ENCODE assay signal across 1 cellular context in the genomic region with DNA sequence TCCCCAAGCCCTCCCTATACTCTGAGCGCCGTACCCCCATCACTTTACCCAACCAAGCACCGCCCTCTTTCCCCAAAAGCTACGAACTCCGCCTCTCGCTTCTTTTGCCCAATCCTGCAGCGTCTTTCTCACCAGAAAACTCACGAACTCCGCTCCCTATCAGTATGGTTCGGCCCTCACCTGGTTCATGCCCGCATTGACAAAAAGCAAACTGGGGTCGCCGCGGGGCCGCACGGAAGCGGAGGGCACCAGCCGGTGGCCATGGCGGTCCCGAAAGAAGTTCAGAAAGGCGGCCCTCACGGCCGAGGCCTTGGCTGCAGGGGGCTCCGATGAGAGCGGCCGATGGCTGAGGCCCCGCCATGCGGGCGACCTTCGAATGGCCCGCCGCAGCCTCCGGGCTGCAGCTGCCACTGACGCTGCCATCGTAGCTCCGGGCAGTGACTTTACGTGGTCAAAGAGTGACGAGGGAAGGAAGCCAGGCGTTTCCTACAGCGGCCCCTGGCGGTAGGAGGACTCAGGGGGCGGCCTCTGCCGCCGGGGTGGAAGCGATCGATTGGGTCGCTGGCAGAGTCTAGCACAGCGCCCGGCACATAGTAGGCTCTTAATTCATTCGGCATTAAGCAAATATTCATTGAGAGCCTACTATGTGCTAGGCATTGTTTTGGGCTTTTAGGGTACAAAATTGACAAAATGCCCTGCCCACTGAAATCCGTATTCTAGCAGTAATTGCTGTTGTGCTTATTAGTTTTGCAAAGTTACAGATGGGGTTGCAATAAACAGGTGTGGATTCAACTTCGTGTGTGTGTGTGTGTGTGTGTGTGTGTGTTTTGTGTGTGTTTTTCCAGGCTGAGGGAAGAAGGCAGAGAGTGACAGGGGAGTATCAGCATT.
TF ChIP-seq lines count a peak whose summit lies in the region.

AARS2 (minus strand) TSS at position 447 of the 888 bp plus-strand sequence; CDS start at position 423, 24 bp downstream.

TF ChIP-seq in HepG2, 621 proteins besides CTCF, POLR2A, EP300 and RAD21 (continued from another document and continues in another):
- TF ChIP-seq NPAS2 (CRISPR knock-in tag; IDR thresholded peaks at IDR 0.05; ENCODE audit: borderline replicate concordance) (no peak), JDP2 (CRISPR knock-in tag; IDR thresholded peaks at IDR 0.05; ENCODE audit: borderline replicate concordance) (peak; percentile 79; the same call in 1 of the 2 replicates), ZMYM2 (CRISPR knock-in tag; IDR thresholded peaks at IDR 0.05) (peak; percentile 99), GRHL1 (CRISPR knock-in tag; conservative IDR thresholded peaks at IDR 0.05) (no peak), IKZF4 (CRISPR knock-in tag; IDR thresholded peaks at IDR 0.05; ENCODE audit: borderline replicate concordance, low read depth, not compliant biosample characterization) (peak; percentile 44), ZNF841 (CRISPR knock-in tag; IDR thresholded peaks at IDR 0.05; ENCODE audit: borderline replicate concordance) (peak; percentile 78; the same call in 1 of the 2 replicates), KAT2B (IDR thresholded peaks at IDR 0.05; ENCODE audit: borderline replicate concordance, low read depth, low read length) (peak; percentile 71; the same call in 1 of the 2 replicates), ZBTB42 (CRISPR knock-in tag; IDR thresholded peaks at IDR 0.05) (no peak; the same call in 1 of the 2 replicates), THYN1 (CRISPR knock-in tag; IDR thresholded peaks at IDR 0.05; ENCODE audit: borderline replicate concordance, low read depth) (no peak), ZNF260 (CRISPR knock-in tag; IDR thresholded peaks at IDR 0.05; ENCODE audit: borderline replicate concordance, low read depth) (no peak), SALL1 (CRISPR knock-in tag; IDR thresholded peaks at IDR 0.05) (peak; percentile 95), ZNF607 (CRISPR knock-in tag; IDR thresholded peaks at IDR 0.05; ENCODE audit: borderline replicate concordance) (peak; percentile 94), ZNF644 (CRISPR knock-in tag; IDR thresholded peaks at IDR 0.05; ENCODE audit: low read depth) (peak; percentile 93), SIX1 (CRISPR knock-in tag; IDR thresholded peaks at IDR 0.05; ENCODE audit: borderline replicate concordance) (no peak), CBFB (CRISPR knock-in tag; IDR thresholded peaks at IDR 0.05) (peak; percentile 95), ARID2 (CRISPR knock-in tag; IDR thresholded peaks at IDR 0.05; ENCODE audit: borderline replicate concordance) (peak; percentile 86), ZNF598 (CRISPR knock-in tag; IDR thresholded peaks at IDR 0.05; ENCODE audit: borderline replicate concordance) (peak; percentile 98), ATF2 (CRISPR knock-in tag; IDR thresholded peaks at IDR 0.05) (peak; percentile 96), ZNF251 (CRISPR knock-in tag; IDR thresholded peaks at IDR 0.05) (no peak), ZNF331 (CRISPR knock-in tag; IDR thresholded peaks at IDR 0.05) (peak; percentile 98), ZFP82 (CRISPR knock-in tag; IDR thresholded peaks at IDR 0.05; ENCODE audit: borderline replicate concordance) (peak; percentile 86; the same call in 1 of the 2 replicates), PATZ1 (CRISPR knock-in tag; IDR thresholded peaks at IDR 0.05) (peak; percentile 67), SMAD1 (CRISPR knock-in tag; IDR thresholded peaks at IDR 0.05; ENCODE audit: borderline replicate concordance, low read depth) (peak; percentile 96; the same call in 1 of the 2 replicates), TSC22D2 (CRISPR knock-in tag; IDR thresholded peaks at IDR 0.05; ENCODE audit: borderline replicate concordance) (peak; percentile 93), SNAI1 (CRISPR knock-in tag; IDR thresholded peaks at IDR 0.05; ENCODE audit: borderline replicate concordance) (peak; percentile 69; the same call in 1 of the 2 replicates), ZC3H13 (CRISPR knock-in tag; IDR thresholded peaks at IDR 0.05) (peak; percentile 91), HIVEP1 (CRISPR knock-in tag; IDR thresholded peaks at IDR 0.05) (peak; percentile 93), HNRNPK (IDR thresholded peaks at IDR 0.05; ENCODE audit: low read depth, low read length, poor library complexity, severe bottlenecking) (peak; percentile 25)
- TF ChIP-seq, protein P1, sequence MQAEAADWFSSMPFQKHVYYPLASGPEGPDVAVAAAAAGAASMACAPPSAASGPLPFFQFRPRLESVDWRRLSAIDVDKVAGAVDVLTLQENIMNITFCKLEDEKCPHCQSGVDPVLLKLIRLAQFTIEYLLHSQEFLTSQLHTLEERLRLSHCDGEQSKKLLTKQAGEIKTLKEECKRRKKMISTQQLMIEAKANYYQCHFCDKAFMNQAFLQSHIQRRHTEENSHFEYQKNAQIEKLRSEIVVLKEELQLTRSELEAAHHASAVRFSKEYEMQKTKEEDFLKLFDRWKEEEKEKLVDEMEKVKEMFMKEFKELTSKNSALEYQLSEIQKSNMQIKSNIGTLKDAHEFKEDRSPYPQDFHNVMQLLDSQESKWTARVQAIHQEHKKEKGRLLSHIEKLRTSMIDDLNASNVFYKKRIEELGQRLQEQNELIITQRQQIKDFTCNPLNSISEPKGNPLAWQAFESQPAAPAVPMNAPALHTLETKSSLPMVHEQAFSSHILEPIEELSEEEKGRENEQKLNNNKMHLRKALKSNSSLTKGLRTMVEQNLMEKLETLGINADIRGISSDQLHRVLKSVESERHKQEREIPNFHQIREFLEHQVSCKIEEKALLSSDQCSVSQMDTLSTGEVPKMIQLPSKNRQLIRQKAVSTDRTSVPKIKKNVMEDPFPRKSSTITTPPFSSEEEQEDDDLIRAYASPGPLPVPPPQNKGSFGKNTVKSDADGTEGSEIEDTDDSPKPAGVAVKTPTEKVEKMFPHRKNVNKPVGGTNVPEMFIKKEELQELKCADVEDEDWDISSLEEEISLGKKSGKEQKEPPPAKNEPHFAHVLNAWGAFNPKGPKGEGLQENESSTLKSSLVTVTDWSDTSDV (CRISPR knock-in tag; IDR thresholded peaks at IDR 0.05): peak; percentile 98
- TF ChIP-seq, protein P2, sequence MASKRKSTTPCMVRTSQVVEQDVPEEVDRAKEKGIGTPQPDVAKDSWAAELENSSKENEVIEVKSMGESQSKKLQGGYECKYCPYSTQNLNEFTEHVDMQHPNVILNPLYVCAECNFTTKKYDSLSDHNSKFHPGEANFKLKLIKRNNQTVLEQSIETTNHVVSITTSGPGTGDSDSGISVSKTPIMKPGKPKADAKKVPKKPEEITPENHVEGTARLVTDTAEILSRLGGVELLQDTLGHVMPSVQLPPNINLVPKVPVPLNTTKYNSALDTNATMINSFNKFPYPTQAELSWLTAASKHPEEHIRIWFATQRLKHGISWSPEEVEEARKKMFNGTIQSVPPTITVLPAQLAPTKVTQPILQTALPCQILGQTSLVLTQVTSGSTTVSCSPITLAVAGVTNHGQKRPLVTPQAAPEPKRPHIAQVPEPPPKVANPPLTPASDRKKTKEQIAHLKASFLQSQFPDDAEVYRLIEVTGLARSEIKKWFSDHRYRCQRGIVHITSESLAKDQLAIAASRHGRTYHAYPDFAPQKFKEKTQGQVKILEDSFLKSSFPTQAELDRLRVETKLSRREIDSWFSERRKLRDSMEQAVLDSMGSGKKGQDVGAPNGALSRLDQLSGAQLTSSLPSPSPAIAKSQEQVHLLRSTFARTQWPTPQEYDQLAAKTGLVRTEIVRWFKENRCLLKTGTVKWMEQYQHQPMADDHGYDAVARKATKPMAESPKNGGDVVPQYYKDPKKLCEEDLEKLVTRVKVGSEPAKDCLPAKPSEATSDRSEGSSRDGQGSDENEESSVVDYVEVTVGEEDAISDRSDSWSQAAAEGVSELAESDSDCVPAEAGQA (IDR thresholded peaks at IDR 0.05; ENCODE audit: low read depth): peak; percentile 92
- TF ChIP-seq, protein P2 (CRISPR knock-in tag; IDR thresholded peaks at IDR 0.05; ENCODE audit: borderline replicate concordance): peak; percentile 95
- TF ChIP-seq, protein P3, sequence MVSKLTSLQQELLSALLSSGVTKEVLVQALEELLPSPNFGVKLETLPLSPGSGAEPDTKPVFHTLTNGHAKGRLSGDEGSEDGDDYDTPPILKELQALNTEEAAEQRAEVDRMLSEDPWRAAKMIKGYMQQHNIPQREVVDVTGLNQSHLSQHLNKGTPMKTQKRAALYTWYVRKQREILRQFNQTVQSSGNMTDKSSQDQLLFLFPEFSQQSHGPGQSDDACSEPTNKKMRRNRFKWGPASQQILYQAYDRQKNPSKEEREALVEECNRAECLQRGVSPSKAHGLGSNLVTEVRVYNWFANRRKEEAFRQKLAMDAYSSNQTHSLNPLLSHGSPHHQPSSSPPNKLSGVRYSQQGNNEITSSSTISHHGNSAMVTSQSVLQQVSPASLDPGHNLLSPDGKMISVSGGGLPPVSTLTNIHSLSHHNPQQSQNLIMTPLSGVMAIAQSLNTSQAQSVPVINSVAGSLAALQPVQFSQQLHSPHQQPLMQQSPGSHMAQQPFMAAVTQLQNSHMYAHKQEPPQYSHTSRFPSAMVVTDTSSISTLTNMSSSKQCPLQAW (CRISPR knock-in tag; IDR thresholded peaks at IDR 0.05): peak; percentile 96
- TF ChIP-seq, protein P4, sequence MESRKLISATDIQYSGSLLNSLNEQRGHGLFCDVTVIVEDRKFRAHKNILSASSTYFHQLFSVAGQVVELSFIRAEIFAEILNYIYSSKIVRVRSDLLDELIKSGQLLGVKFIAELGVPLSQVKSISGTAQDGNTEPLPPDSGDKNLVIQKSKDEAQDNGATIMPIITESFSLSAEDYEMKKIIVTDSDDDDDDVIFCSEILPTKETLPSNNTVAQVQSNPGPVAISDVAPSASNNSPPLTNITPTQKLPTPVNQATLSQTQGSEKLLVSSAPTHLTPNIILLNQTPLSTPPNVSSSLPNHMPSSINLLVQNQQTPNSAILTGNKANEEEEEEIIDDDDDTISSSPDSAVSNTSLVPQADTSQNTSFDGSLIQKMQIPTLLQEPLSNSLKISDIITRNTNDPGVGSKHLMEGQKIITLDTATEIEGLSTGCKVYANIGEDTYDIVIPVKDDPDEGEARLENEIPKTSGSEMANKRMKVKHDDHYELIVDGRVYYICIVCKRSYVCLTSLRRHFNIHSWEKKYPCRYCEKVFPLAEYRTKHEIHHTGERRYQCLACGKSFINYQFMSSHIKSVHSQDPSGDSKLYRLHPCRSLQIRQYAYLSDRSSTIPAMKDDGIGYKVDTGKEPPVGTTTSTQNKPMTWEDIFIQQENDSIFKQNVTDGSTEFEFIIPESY (CRISPR knock-in tag; IDR thresholded peaks at IDR 0.05): peak; percentile 94
